ENCODE assay signal across 1 cellular context in genomic region chr2:45275235-45275805, GRCh38.
TF ChIP-seq lines count a peak whose summit lies in the region.

No MANE protein-coding gene starts in this region.

TF ChIP-seq in HEK293, 187 proteins besides CTCF, POLR2A, EP300 and RAD21 (continued from another document):
- TF ChIP-seq ZNF518A (tag by site-specific recombination; conservative IDR thresholded peaks at IDR 0.05; ENCODE audit: low read depth) (no peak), ZNF629 (tag by site-specific recombination; IDR thresholded peaks at IDR 0.05) (no peak), ZBTB17 (tag by site-specific recombination; IDR thresholded peaks at IDR 0.05) (0 out of 2 replicates have a peak, but pooled peaks have one; percentile 17), BCL6B (tag by site-specific recombination; IDR thresholded peaks at IDR 0.05) (no peak), ZNF146 (tag by site-specific recombination; IDR thresholded peaks at IDR 0.05) (no peak), ZNF175 (tag by site-specific recombination; IDR thresholded peaks at IDR 0.05) (no peak), ZNF26 (tag by site-specific recombination; IDR thresholded peaks at IDR 0.05) (no peak), RBAK (tag by site-specific recombination; IDR thresholded peaks at IDR 0.05) (no peak), ZNF302 (tag by site-specific recombination; IDR thresholded peaks at IDR 0.05; ENCODE audit: low read depth) (no peak), PRDM4 (tag by site-specific recombination; IDR thresholded peaks at IDR 0.05) (no peak), ATF2 (tag by site-specific recombination; IDR thresholded peaks at IDR 0.05; ENCODE audit: low read depth) (0 out of 2 replicates have a peak, but pooled peaks have one; percentile 14), ZSCAN4 (tag by site-specific recombination; IDR thresholded peaks at IDR 0.05) (peak; percentile 38)
